1 cellular context compared by ENCODE assay signal in the genomic region with DNA sequence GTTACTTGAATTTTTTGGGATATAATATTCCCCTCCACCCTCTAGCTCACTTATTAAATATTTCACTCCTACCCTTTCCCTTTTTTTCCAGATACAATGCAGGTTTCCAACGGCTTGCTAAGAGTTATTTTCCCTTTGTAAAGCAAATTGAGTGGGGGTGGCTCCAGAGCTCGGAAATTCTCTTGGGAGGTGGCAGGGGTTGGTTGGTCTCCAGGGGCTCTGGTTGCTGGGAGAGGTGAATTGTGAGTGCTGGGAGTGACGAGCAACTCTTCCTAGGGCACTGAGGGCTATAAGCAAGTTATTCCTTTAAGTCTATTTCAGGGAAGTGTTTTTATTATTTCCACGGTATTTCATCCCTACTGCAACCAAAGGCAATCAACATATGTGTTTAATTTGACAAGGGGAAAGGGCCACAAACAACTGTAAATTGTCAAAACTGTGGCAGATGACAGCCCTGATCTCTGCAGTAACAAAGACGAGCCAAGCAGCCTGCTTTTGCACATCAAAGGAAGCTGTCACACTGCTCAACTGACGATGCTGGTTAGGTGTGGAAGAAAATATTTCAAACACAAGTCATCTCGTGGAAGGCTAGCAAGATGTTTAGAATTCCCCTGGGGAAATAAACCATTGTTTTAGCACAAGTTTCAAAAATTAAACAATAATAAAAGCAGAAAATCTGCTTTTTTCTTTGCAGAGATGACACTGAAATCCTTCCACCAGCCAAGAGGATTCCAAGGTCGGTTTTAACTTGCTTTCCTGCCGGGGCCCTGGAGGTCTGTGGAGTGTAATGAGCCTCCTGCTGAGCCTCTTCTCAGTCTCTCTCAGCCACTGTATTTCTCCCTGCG.
A peak's percentile ranks its signal among the peaks of the same experiment; 100 is the strongest.
TF ChIP-seq lines count a peak whose summit lies in the region.

No MANE protein-coding gene starts in this region.

TF ChIP-seq in H1, 55 proteins besides CTCF, POLR2A, EP300 and RAD21:
- TF ChIP-seq SAP30 (IDR thresholded peaks at IDR 0.05; ENCODE audit: insufficient read depth, insufficient replicate concordance, low read length) (peak; percentile 51), KDM5A (IDR thresholded peaks at IDR 0.05; ENCODE audit: low read length) (no peak), ZNF274 (IDR thresholded peaks at IDR 0.05; ENCODE audit: borderline replicate concordance, extremely low read depth, low read length) (no peak), POLR2AphosphoS5 (IDR thresholded peaks at IDR 0.05; ENCODE audit: low read depth, low read length) (no peak), POU5F1 (IDR thresholded peaks at IDR 0.05; ENCODE audit: low read depth, low read length) (peak; percentile 75; the same call in 1 of the 2 replicates), EGR1 (IDR thresholded peaks at IDR 0.05; ENCODE audit: borderline replicate concordance, low read depth, low read length) (no peak), CHD2 (IDR thresholded peaks at IDR 0.05; ENCODE audit: low read length) (no peak), JUN (IDR thresholded peaks at IDR 0.05; ENCODE audit: low read depth, low read length) (no peak), KDM4A (IDR thresholded peaks at IDR 0.05; ENCODE audit: low read depth, low read length, severe bottlenecking) (no peak), HDAC2 (IDR thresholded peaks at IDR 0.05; ENCODE audit: borderline replicate concordance in 1 of 2, low read depth in 2 of 2, low read length in 2 of 2) (0 out of 4 replicates have a peak, but pooled peaks of 1 of the 2 experiments have one; percentile 22), ASH2L (IDR thresholded peaks at IDR 0.05; ENCODE audit: low read length) (no peak), CBX8 (IDR thresholded peaks at IDR 0.05; ENCODE audit: borderline replicate concordance, low read depth, low read length) (no peak), CTBP2 (IDR thresholded peaks at IDR 0.05; ENCODE audit: borderline replicate concordance, insufficient read depth, insufficient read length, low read length) (no peak), BACH1 (IDR thresholded peaks at IDR 0.05; ENCODE audit: low read length) (0 out of 2 replicates have a peak, but pooled peaks have one; percentile 4), SP1 (IDR thresholded peaks at IDR 0.05; ENCODE audit: low read depth, low read length) (no peak), SIN3A (conservative IDR thresholded peaks at IDR 0.05 in 1 of 2, IDR thresholded peaks at IDR 0.05 in 1 of 2; ENCODE audit: low read depth in 1 of 2, low read length in 2 of 2) (peak; percentile 52 to 82; a peak in 2 of 4 replicates), TAF7 (optimal IDR thresholded peaks at IDR 0.05; ENCODE audit: borderline replicate concordance, low read depth, low read length) (no peak), CREB1 (IDR thresholded peaks at IDR 0.05) (no peak)
- TF ChIP-seq, protein P1, sequence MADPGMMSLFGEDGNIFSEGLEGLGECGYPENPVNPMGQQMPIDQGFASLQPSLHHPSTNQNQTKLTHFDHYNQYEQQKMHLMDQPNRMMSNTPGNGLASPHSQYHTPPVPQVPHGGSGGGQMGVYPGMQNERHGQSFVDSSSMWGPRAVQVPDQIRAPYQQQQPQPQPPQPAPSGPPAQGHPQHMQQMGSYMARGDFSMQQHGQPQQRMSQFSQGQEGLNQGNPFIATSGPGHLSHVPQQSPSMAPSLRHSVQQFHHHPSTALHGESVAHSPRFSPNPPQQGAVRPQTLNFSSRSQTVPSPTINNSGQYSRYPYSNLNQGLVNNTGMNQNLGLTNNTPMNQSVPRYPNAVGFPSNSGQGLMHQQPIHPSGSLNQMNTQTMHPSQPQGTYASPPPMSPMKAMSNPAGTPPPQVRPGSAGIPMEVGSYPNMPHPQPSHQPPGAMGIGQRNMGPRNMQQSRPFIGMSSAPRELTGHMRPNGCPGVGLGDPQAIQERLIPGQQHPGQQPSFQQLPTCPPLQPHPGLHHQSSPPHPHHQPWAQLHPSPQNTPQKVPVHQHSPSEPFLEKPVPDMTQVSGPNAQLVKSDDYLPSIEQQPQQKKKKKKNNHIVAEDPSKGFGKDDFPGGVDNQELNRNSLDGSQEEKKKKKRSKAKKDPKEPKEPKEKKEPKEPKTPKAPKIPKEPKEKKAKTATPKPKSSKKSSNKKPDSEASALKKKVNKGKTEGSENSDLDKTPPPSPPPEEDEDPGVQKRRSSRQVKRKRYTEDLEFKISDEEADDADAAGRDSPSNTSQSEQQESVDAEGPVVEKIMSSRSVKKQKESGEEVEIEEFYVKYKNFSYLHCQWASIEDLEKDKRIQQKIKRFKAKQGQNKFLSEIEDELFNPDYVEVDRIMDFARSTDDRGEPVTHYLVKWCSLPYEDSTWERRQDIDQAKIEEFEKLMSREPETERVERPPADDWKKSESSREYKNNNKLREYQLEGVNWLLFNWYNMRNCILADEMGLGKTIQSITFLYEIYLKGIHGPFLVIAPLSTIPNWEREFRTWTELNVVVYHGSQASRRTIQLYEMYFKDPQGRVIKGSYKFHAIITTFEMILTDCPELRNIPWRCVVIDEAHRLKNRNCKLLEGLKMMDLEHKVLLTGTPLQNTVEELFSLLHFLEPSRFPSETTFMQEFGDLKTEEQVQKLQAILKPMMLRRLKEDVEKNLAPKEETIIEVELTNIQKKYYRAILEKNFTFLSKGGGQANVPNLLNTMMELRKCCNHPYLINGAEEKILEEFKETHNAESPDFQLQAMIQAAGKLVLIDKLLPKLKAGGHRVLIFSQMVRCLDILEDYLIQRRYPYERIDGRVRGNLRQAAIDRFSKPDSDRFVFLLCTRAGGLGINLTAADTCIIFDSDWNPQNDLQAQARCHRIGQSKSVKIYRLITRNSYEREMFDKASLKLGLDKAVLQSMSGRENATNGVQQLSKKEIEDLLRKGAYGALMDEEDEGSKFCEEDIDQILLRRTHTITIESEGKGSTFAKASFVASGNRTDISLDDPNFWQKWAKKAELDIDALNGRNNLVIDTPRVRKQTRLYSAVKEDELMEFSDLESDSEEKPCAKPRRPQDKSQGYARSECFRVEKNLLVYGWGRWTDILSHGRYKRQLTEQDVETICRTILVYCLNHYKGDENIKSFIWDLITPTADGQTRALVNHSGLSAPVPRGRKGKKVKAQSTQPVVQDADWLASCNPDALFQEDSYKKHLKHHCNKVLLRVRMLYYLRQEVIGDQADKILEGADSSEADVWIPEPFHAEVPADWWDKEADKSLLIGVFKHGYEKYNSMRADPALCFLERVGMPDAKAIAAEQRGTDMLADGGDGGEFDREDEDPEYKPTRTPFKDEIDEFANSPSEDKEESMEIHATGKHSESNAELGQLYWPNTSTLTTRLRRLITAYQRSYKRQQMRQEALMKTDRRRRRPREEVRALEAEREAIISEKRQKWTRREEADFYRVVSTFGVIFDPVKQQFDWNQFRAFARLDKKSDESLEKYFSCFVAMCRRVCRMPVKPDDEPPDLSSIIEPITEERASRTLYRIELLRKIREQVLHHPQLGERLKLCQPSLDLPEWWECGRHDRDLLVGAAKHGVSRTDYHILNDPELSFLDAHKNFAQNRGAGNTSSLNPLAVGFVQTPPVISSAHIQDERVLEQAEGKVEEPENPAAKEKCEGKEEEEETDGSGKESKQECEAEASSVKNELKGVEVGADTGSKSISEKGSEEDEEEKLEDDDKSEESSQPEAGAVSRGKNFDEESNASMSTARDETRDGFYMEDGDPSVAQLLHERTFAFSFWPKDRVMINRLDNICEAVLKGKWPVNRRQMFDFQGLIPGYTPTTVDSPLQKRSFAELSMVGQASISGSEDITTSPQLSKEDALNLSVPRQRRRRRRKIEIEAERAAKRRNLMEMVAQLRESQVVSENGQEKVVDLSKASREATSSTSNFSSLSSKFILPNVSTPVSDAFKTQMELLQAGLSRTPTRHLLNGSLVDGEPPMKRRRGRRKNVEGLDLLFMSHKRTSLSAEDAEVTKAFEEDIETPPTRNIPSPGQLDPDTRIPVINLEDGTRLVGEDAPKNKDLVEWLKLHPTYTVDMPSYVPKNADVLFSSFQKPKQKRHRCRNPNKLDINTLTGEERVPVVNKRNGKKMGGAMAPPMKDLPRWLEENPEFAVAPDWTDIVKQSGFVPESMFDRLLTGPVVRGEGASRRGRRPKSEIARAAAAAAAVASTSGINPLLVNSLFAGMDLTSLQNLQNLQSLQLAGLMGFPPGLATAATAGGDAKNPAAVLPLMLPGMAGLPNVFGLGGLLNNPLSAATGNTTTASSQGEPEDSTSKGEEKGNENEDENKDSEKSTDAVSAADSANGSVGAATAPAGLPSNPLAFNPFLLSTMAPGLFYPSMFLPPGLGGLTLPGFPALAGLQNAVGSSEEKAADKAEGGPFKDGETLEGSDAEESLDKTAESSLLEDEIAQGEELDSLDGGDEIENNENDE (IDR thresholded peaks at IDR 0.05; ENCODE audit: insufficient replicate concordance, low read length): no peak
